2 cellular contexts compared by ENCODE assay signal in genomic region chr17:4947010-4947410, GRCh38.
TF ChIP-seq lines count a peak whose summit lies in the region.

No MANE protein-coding gene starts in this region.

TF ChIP-seq in SK-N-SH, 30 proteins besides CTCF, POLR2A, EP300 and RAD21:
- TF ChIP-seq PBX3 (IDR thresholded peaks at IDR 0.05), result no peak
- no peak for TF ChIP-seq POLR2AphosphoS5 (IDR thresholded peaks at IDR 0.05; ENCODE audit: low read depth, low read length)
- no peak for TF ChIP-seq RCOR1 (IDR thresholded peaks at IDR 0.05; ENCODE audit: low read length)
- no peak for TF ChIP-seq MXI1 (IDR thresholded peaks at IDR 0.05; ENCODE audit: low read depth, low read length)
- TF ChIP-seq, protein P1, sequence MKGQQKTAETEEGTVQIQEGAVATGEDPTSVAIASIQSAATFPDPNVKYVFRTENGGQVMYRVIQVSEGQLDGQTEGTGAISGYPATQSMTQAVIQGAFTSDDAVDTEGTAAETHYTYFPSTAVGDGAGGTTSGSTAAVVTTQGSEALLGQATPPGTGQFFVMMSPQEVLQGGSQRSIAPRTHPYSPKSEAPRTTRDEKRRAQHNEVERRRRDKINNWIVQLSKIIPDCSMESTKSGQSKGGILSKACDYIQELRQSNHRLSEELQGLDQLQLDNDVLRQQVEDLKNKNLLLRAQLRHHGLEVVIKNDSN (IDR thresholded peaks at IDR 0.05; ENCODE audit: borderline replicate concordance, low read depth), result no peak
- no peak for TF ChIP-seq NFIC (IDR thresholded peaks at IDR 0.05; ENCODE audit: borderline replicate concordance)
- no peak for TF ChIP-seq JUND (IDR thresholded peaks at IDR 0.05)
- no peak for TF ChIP-seq EZH2phosphoT487 (IDR thresholded peaks at IDR 0.05; ENCODE audit: borderline replicate concordance, low read depth)
- TF ChIP-seq MEF2A (IDR thresholded peaks at IDR 0.05; ENCODE audit: borderline replicate concordance, low read depth), result no peak
- no peak for TF ChIP-seq FOXJ3 (CRISPR knock-in tag; IDR thresholded peaks at IDR 0.05)
- TF ChIP-seq USF2 (IDR thresholded peaks at IDR 0.05; ENCODE audit: borderline replicate concordance, low read depth, low read length), result no peak
- TF ChIP-seq, protein P2, sequence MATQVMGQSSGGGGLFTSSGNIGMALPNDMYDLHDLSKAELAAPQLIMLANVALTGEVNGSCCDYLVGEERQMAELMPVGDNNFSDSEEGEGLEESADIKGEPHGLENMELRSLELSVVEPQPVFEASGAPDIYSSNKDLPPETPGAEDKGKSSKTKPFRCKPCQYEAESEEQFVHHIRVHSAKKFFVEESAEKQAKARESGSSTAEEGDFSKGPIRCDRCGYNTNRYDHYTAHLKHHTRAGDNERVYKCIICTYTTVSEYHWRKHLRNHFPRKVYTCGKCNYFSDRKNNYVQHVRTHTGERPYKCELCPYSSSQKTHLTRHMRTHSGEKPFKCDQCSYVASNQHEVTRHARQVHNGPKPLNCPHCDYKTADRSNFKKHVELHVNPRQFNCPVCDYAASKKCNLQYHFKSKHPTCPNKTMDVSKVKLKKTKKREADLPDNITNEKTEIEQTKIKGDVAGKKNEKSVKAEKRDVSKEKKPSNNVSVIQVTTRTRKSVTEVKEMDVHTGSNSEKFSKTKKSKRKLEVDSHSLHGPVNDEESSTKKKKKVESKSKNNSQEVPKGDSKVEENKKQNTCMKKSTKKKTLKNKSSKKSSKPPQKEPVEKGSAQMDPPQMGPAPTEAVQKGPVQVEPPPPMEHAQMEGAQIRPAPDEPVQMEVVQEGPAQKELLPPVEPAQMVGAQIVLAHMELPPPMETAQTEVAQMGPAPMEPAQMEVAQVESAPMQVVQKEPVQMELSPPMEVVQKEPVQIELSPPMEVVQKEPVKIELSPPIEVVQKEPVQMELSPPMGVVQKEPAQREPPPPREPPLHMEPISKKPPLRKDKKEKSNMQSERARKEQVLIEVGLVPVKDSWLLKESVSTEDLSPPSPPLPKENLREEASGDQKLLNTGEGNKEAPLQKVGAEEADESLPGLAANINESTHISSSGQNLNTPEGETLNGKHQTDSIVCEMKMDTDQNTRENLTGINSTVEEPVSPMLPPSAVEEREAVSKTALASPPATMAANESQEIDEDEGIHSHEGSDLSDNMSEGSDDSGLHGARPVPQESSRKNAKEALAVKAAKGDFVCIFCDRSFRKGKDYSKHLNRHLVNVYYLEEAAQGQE (IDR thresholded peaks at IDR 0.05; ENCODE audit: low read depth, low read length), result no peak

TF ChIP-seq in SK-N-SH treated with all-trans-retinoic acid at 6 μM for 48 hours, 23 proteins besides CTCF, POLR2A, EP300 and RAD21 (continued from another document):
- TF ChIP-seq ISL1 (CRISPR knock-in tag; IDR thresholded peaks at IDR 0.05), result no peak
